ENCODE assay signal across 26 cellular contexts in genomic region chr14:104589338-104590195, GRCh38. TPM values are rescaled to one million over a fixed set of nuclear protein-coding genes. Genes with fewer than 3 reads are reported as not detected.
"Had no signal": no experiment of that assay in that cellular context is flagged by ENCODE, and none has a peak within 500 bp of the region (broad histone marks: within the 10 kb centered on the region; RNA-seq: fewer than 3 reads in every experiment).

No MANE protein-coding gene starts in this region.

- H3K9me3 Mint-ChIP-seq: activated B cell treated with CpG ODN at 0.5 μM for 24 hours; activated CD4-positive, alpha-beta memory T cell treated with anti-CD3 and anti-CD28 coated beads for 36 hours; activated naive CD4-positive, alpha-beta T cell treated with anti-CD3 and anti-CD28 coated beads for 36 hours; activated naive CD4-positive, alpha-beta T cell treated with anti-CD3 and anti-CD28 coated beads, Interleukin-2, amount 50 U/mL, for 72 hours; activated T-cell treated with anti-CD3 and anti-CD28 coated beads, Interleukin-2, amount 50 U/mL, for 24 hours; activated T-helper 1 cell treated with anti-CD3 and anti-CD28 coated beads, Interleukin-12 subunit alpha, Interleukin-12 subunit beta, Interleukin-2, Interleukin-4 antibody, amounts not matched to agents 30 ng/mL and 10 ng/mL and 1 ng/mL, durations not matched to agents 14 hours and 24 hours and 36 hours; T-cell had no signal

- H3K4me1 Mint-ChIP-seq: activated B cell treated with CpG ODN at 0.5 μM for 24 hours, T-cell had no signal

- H3K36me3 ChIP-seq: adrenal gland, breast epithelium had no signal

- H3K27ac ChIP-seq: body of pancreas, breast epithelium, VCaP had no signal

- H3K9me3 ChIP-seq: adrenal gland, body of pancreas, breast epithelium had no signal

- H3K36me3 Mint-ChIP-seq: activated CD4-positive, alpha-beta memory T cell treated with anti-CD3 and anti-CD28 coated beads for 36 hours; activated naive CD4-positive, alpha-beta T cell treated with anti-CD3 and anti-CD28 coated beads, Interleukin-2, amount 50 U/mL, for 72 hours; T-cell had no signal

- H3K27ac Mint-ChIP-seq: activated B cell treated with CpG ODN at 0.5 μM for 24 hours; activated CD4-positive, alpha-beta memory T cell treated with anti-CD3 and anti-CD28 coated beads for 36 hours; activated naive CD4-positive, alpha-beta T cell treated with anti-CD3 and anti-CD28 coated beads for 36 hours; activated naive CD4-positive, alpha-beta T cell treated with anti-CD3 and anti-CD28 coated beads, Interleukin-2, amount 50 U/mL, for 72 hours; activated T-cell treated with anti-CD3 and anti-CD28 coated beads, Interleukin-2, amount 50 U/mL, for 24 hours; activated T-helper 1 cell treated with anti-CD3 and anti-CD28 coated beads, Interleukin-12 subunit alpha, Interleukin-12 subunit beta, Interleukin-2, Interleukin-4 antibody, amounts not matched to agents 30 ng/mL and 10 ng/mL and 1 ng/mL, durations not matched to agents 14 hours and 24 hours and 36 hours; T-cell; T-helper 17 cell had no signal

- H3K4me3 Mint-ChIP-seq: activated B cell treated with CpG ODN at 0.5 μM for 24 hours; activated CD4-positive, alpha-beta memory T cell treated with anti-CD3 and anti-CD28 coated beads for 36 hours; activated naive CD4-positive, alpha-beta T cell treated with anti-CD3 and anti-CD28 coated beads for 36 hours; activated T-cell treated with anti-CD3 and anti-CD28 coated beads, Interleukin-2, amount 50 U/mL, for 24 hours; activated T-helper 1 cell treated with anti-CD3 and anti-CD28 coated beads, Interleukin-12 subunit alpha, Interleukin-12 subunit beta, Interleukin-2, Interleukin-4 antibody, amounts not matched to agents 30 ng/mL and 10 ng/mL and 1 ng/mL, durations not matched to agents 14 hours and 24 hours and 36 hours; T-cell; T-helper 17 cell had no signal

- H3K4me3 ChIP-seq: adrenal gland, body of pancreas, breast epithelium, K562 had no signal

- H3K4me1 ChIP-seq: adrenal gland, body of pancreas, breast epithelium had no signal

- DNase-seq: activated B cell treated with CpG ODN at 0.5 μM for 24 hours; activated CD4-positive, alpha-beta memory T cell treated with anti-CD3 and anti-CD28 coated beads for 36 hours; activated CD4-positive, alpha-beta T cell treated with anti-CD3 and anti-CD28 coated beads for 4 hours; activated CD4-positive, alpha-beta T cell treated with anti-CD3 and anti-CD28 coated beads, Interleukin-2, amount 50 U/mL, for 1 hour; activated CD4-positive, CD25-positive, alpha-beta regulatory T cell treated with anti-CD3 and anti-CD28 coated beads, Interleukin-2, amount 50 U/mL, for 72 hours; activated CD8-positive, alpha-beta memory T cell treated with anti-CD3 and anti-CD28 coated beads for 24 hours; activated gamma-delta T cell treated with Interleukin-2 at 50 U/mL for 16 hours; activated naive CD4-positive, alpha-beta T cell treated with anti-CD3 and anti-CD28 coated beads for 36 hours; activated T-cell treated with anti-CD3 and anti-CD28 coated beads, Interleukin-2, amount 50 U/mL, for 24 hours; adrenal gland; body of pancreas; NCI-H1092 treated with DMSO at 0.1 percent for 48 hours; NCI-H2029; NCI-H524 treated with DMSO at 0.1 percent for 48 hours; RPMI8226; T-cell; T-helper 17 cell had no signal

- H3K27me3 ChIP-seq: adrenal gland, body of pancreas had no signal

- ATAC-seq: activated naive CD4-positive, alpha-beta T cell treated with anti-CD3 and anti-CD28 coated beads, Interleukin-2, amount 50 U/mL, for 72 hours; body of pancreas; K562; Panc1; T-cell; T-helper 17 cell had no signal

RNA-seq across cellular contexts. Expression of gene C14orf180, which starts 10.0 kb away (rescaled TPM):
- total RNA-seq: activated B cell treated with CpG ODN at 0.5 μM for 24 hours; activated CD4-positive, alpha-beta memory T cell treated with anti-CD3 and anti-CD28 coated beads for 36 hours; activated naive CD4-positive, alpha-beta T cell treated with anti-CD3 and anti-CD28 coated beads for 36 hours; activated naive CD4-positive, alpha-beta T cell treated with anti-CD3 and anti-CD28 coated beads, Interleukin-2, amount 50 U/mL, for 72 hours; activated T-helper 1 cell treated with anti-CD3 and anti-CD28 coated beads, Interleukin-12 subunit alpha, Interleukin-12 subunit beta, Interleukin-2, Interleukin-4 antibody, amounts not matched to agents 30 ng/mL and 10 ng/mL and 1 ng/mL, durations not matched to agents 14 hours and 24 hours and 36 hours; astrocyte; K562; M059J; NCI-H460; T-cell; T-helper 17 cell had no signal
- polyA plus RNA-seq: K562 had no signal

RNA-seq across cellular contexts. Expression of gene TMEM179, which starts 15.0 kb away (rescaled TPM):
- total RNA-seq: activated B cell treated with CpG ODN at 0.5 μM for 24 hours; activated CD4-positive, alpha-beta memory T cell treated with anti-CD3 and anti-CD28 coated beads for 36 hours; breast epithelium; K562; T-cell; T-helper 17 cell had no signal
- polyA plus RNA-seq: K562 had no signal
